12 cellular contexts compared by ENCODE assay signal in genomic region chr13:32840840-32841713, GRCh38.
DNase-seq lines count a peak whose midpoint lies in the region; ATAC-seq and TF ChIP-seq lines count a peak whose summit lies in the region.
"Had no signal": no experiment of that assay in that cellular context is flagged by ENCODE, and none has a peak within 500 bp of the region (broad histone marks: within the 10 kb centered on the region; RNA-seq: fewer than 3 reads in every experiment).

No MANE protein-coding gene starts in this region.

- H3K4me2 ChIP-seq in BLaER1 (peak overlapping the region; percentile 53), hepatocyte (no peak overlapping the region)

- no peak overlapping the region for H3K4me3 ChIP-seq in BLaER1
- no peak overlapping the region for H3K4me3 ChIP-seq in RWPE2 (ENCODE audit: severe bottlenecking)
- no peak overlapping the region for H3K4me3 ChIP-seq in hepatocyte

- ATAC-seq in GM18508 (IDR thresholded peaks at IDR 0.05; ENCODE audit: insufficient read depth, unreplicated experiment), result peak; percentile 76
- peak; percentile 39 for ATAC-seq in HG02763 (IDR thresholded peaks at IDR 0.05; ENCODE audit: unreplicated experiment)
- ATAC-seq in RWPE2 (ENCODE audit: low read depth), result peak; percentile 23; the same call in 1 of the 3 replicates
- ATAC-seq: CD8-positive, alpha-beta T cell; T-helper 17 cell had no signal

- WGBS in hepatocyte (ENCODE audit: low lambda C conversion rate, missing lambda C conversion rate), result 74% methylated on average over 14 of the region's 14 CpGs

- no peak overlapping the region for H2AFZ ChIP-seq in hepatocyte

- no peak for DNase-seq in RWPE2 (ENCODE audit: low spot score)
- no peak for DNase-seq in T1000 (lab: John Stamatoyannopoulos, UW)
- DNase-seq in NCI-H2196 treated with DMSO at 0.1 percent for 48 hours (lab: John Stamatoyannopoulos, UW; ENCODE audit: unreplicated experiment), result no peak
- DNase-seq in hepatocyte (ENCODE audit: low spot score), result no peak
- DNase-seq in stimulated activated CD4-positive, alpha-beta T cell treated with anti-CD3 and anti-CD28 coated beads, Interleukin-12 subunit alpha, Interleukin-12 subunit beta, amount 100 ng/mL, for 4 hours, result no peak
- DNase-seq: CD8-positive, alpha-beta T cell; cerebellar nuclear complex; NCI-H2171; T-helper 17 cell had no signal

- no peaks in the 10 kb centered on the region for H4K20me1 ChIP-seq in BLaER1
- no peaks in the 10 kb centered on the region for H4K20me1 ChIP-seq in hepatocyte (ENCODE audit: insufficient read depth, poor library complexity, severe bottlenecking)

- H3K4me1 ChIP-seq in BLaER1 (peaks cover 24% of the 10 kb centered on the region), RWPE2 (ENCODE audit: insufficient read depth, poor library complexity, severe bottlenecking) (no peaks in the 10 kb centered on the region), hepatocyte (ENCODE audit: insufficient read depth) (peaks cover 6% of the 10 kb centered on the region)

- no peaks in the 10 kb centered on the region for H3K9me2 ChIP-seq in hepatocyte (replicated peaks; ENCODE audit: insufficient read depth)

- TF ChIP-seq CTCF in RWPE2 (IDR thresholded peaks at IDR 0.05; ENCODE audit: poor library complexity, severe bottlenecking) (no peak), hepatocyte (IDR thresholded peaks at IDR 0.05; ENCODE audit: poor library complexity) (no peak)

- H3K27me3 ChIP-seq in BLaER1 (no peaks in the 10 kb centered on the region), RWPE2 (ENCODE audit: insufficient read depth, poor library complexity, severe bottlenecking) (no peaks in the 10 kb centered on the region), hepatocyte (no peaks in the 10 kb centered on the region)

- no peak overlapping the region for H3K27ac ChIP-seq in BLaER1
- no peak overlapping the region for H3K27ac ChIP-seq in RWPE2 (ENCODE audit: poor library complexity, severe bottlenecking)
- no peak overlapping the region for H3K27ac ChIP-seq in hepatocyte

- H3K9ac ChIP-seq in BLaER1, result no peak overlapping the region

- H3K36me3 ChIP-seq in BLaER1, result no peaks in the 10 kb centered on the region
- H3K36me3 ChIP-seq in RWPE2 (ENCODE audit: low read depth), result no peaks in the 10 kb centered on the region
- H3K36me3 ChIP-seq in hepatocyte (replicated peaks; ENCODE audit: insufficient read depth, low read depth), result no peaks in the 10 kb centered on the region

- H3K9me3 ChIP-seq in BLaER1 (peaks cover 5% of the 10 kb centered on the region), RWPE2 (ENCODE audit: severe bottlenecking) (no peaks in the 10 kb centered on the region), hepatocyte (ENCODE audit: low read depth) (no peaks in the 10 kb centered on the region)

- H3K79me2 ChIP-seq in hepatocyte, result no peaks in the 10 kb centered on the region

Comparison
In these comparisons a context has a peak if more than half of its experiments do, and no peak if none do; other contexts are left out.
1. ATAC-seq: peak in every context shown above with its lines; median percentile 76 in GM18508; 39 in HG02763; 23 in RWPE2.